ENCODE assay signal across 13 cellular contexts in the genomic region with DNA sequence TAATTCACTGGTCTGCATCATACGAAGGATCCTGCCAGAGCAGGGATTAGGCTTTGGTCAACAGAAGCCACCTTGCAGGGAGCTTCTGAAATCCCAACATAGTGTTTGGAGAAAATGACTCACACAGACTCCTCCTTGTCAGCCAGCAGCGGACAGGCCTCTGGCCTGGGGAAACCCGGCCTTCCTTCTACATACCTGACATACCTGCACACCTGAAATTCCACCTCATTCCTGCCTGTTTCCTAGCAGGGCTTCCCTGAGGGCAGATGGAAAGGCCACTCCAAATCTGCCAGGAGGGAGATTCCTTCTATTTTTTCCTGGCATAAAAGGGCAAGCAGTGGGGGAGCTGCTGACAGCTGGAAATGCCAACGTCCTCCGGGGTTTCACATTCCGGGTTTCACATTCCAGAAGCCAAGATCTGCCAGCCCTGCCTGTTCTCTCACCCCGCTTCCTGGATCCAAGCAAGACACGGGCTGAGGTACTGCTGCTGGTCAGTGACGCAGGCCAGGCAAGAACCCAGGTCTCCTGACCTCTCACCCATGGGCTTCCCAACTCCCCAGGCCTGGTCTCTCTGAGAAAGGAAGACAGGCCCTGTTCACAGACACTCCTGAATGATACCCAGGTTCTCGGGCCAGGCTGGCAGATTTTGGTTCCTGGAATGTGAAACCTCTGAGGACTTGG. TPM values are rescaled to one million over a fixed set of nuclear protein-coding genes. Genes with fewer than 3 reads are reported as not detected.
DNase-seq lines count a peak whose midpoint lies in the region; ATAC-seq and TF ChIP-seq lines count a peak whose summit lies in the region.
"Had no signal": no experiment of that assay in that cellular context is flagged by ENCODE, and none has a peak within 500 bp of the region (broad histone marks: within the 10 kb centered on the region; RNA-seq: fewer than 3 reads in every experiment).

No MANE protein-coding gene starts in this region.

- peak overlapping the region; percentile 11 to 43 (median 17) for H3K27ac ChIP-seq in thyroid gland
- H3K27ac ChIP-seq: WERI-Rb-1 had no signal

- intact Hi-C loops in thyroid gland (cut with DNase I) = no loop called here

- peak; percentile 87 for DNase-seq in MG63
- peak; percentile 56 to 57 for DNase-seq in dermis microvascular lymphatic vessel endothelial cell (ENCODE audit: low read depth in 2 of 2)
- DNase-seq in kidney glomerular epithelial cell (lab: John Stamatoyannopoulos, UW) = peak; percentile 61
- peak; percentile 45 to 62 for DNase-seq in thyroid gland
- no peak for DNase-seq in NCI-H345 (lab: John Stamatoyannopoulos, UW)
- no peak for DNase-seq in activated CD4-positive, alpha-beta T cell treated with anti-CD3 and anti-CD28 coated beads for 1 hour
- DNase-seq: activated effector memory CD4-positive, alpha-beta T cell treated with anti-CD3 and anti-CD28 coated beads, Interleukin-2, amount 50 U/mL, for 16 hours; DND-41; immature natural killer cell; WERI-Rb-1 had no signal

- 36 to 46% methylated on average over 10 of the region's 10 CpGs for WGBS in thyroid gland, 2 donors

- no peaks in the 10 kb centered on the region for H3K9me3 ChIP-seq in MG63
- no peaks in the 10 kb centered on the region for H3K9me3 ChIP-seq in thyroid gland

- TF ChIP-seq POLR2A in thyroid gland (IDR thresholded peaks at IDR 0.05) = no peak

- peaks cover 6 to 13% of the 10 kb centered on the region in 2 donors for H3K4me1 ChIP-seq in thyroid gland

- ATAC-seq in GM21529 (IDR thresholded peaks at IDR 0.05; ENCODE audit: unreplicated experiment) (no peak), GM19324 (IDR thresholded peaks at IDR 0.05; ENCODE audit: low FRiP score, unreplicated experiment) (no peak)

- no peak overlapping the region for H3K4me3 ChIP-seq in MG63
- no peak overlapping the region for H3K4me3 ChIP-seq in thyroid gland (replicated peaks in 1 of 3)

- TF ChIP-seq CTCF in thyroid gland (IDR thresholded peaks at IDR 0.05) = no peak

- H3K27me3 ChIP-seq in MG63 = no peaks in the 10 kb centered on the region
- H3K27me3 ChIP-seq in thyroid gland = no peaks in the 10 kb centered on the region

- H3K36me3 ChIP-seq in MG63 (no peaks in the 10 kb centered on the region), thyroid gland (no peaks in the 10 kb centered on the region)
- H3K36me3 ChIP-seq: WERI-Rb-1 had no signal

RNA-seq across cellular contexts. Expression of a gene that starts 18.2 kb away (rescaled TPM):
- not detected in 2 replicates for total RNA-seq in MG63 (2014; rRNA removed; shearing (Covaris generic); ENCODE audit: low replicate concordance)
- total RNA-seq in dermis microvascular lymphatic vessel endothelial cell (not detected in 2 replicates), thyroid gland (not detected)
- total RNA-seq: progenitor cell of endocrine pancreas had no signal

Comparison
In these comparisons a context has a peak if more than half of its experiments do, and no peak if none do; other contexts are left out.
1. DNase-seq: peak in MG63 (single experiment), dermis microvascular lymphatic vessel endothelial cell (2 of 2), kidney glomerular epithelial cell (single experiment) and thyroid gland (2 of 2); none in NCI-H345 (single experiment) and activated CD4-positive, alpha-beta T cell treated with anti-CD3 and anti-CD28 coated beads for 1 hour (single experiment).